ENCODE assay signal across 1 cellular context in the genomic region with DNA sequence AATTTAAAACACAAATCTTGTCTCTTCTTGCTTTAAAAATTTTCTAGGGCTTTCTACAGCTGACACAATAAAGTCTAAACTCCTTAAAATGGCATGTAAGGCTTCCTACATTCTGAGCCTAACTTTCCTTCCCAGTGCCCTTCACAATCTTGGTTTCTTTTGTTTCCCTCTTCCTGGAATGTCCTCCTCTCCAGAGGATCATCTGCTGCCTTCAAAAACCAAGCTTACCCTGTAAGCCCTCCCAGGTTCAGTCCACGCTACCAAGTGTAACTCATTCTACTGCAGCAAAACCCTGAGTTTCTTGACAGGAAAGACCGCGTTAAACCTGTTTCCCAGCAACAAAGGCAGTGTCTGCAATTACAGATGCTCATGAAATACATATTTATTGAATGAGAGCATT.
TF ChIP-seq lines count a peak whose summit lies in the region.

No MANE protein-coding gene starts in this region.

TF ChIP-seq in GM12878, 131 proteins besides CTCF, POLR2A, EP300 and RAD21 (continued from another document):
- TF ChIP-seq MTA2 (IDR thresholded peaks at IDR 0.05; ENCODE audit: low read depth) (no peak), STAT1 (conservative IDR thresholded peaks at IDR 0.05) (no peak), SMAD5 (IDR thresholded peaks at IDR 0.05; ENCODE audit: low read depth) (no peak), SREBF1 (IDR thresholded peaks at IDR 0.05; ENCODE audit: low read length) (no peak), FOXM1 (IDR thresholded peaks at IDR 0.05; ENCODE audit: low read depth, low read length) (no peak), IKZF1 (conservative IDR thresholded peaks at IDR 0.05) (no peak)
- TF ChIP-seq, protein P1, sequence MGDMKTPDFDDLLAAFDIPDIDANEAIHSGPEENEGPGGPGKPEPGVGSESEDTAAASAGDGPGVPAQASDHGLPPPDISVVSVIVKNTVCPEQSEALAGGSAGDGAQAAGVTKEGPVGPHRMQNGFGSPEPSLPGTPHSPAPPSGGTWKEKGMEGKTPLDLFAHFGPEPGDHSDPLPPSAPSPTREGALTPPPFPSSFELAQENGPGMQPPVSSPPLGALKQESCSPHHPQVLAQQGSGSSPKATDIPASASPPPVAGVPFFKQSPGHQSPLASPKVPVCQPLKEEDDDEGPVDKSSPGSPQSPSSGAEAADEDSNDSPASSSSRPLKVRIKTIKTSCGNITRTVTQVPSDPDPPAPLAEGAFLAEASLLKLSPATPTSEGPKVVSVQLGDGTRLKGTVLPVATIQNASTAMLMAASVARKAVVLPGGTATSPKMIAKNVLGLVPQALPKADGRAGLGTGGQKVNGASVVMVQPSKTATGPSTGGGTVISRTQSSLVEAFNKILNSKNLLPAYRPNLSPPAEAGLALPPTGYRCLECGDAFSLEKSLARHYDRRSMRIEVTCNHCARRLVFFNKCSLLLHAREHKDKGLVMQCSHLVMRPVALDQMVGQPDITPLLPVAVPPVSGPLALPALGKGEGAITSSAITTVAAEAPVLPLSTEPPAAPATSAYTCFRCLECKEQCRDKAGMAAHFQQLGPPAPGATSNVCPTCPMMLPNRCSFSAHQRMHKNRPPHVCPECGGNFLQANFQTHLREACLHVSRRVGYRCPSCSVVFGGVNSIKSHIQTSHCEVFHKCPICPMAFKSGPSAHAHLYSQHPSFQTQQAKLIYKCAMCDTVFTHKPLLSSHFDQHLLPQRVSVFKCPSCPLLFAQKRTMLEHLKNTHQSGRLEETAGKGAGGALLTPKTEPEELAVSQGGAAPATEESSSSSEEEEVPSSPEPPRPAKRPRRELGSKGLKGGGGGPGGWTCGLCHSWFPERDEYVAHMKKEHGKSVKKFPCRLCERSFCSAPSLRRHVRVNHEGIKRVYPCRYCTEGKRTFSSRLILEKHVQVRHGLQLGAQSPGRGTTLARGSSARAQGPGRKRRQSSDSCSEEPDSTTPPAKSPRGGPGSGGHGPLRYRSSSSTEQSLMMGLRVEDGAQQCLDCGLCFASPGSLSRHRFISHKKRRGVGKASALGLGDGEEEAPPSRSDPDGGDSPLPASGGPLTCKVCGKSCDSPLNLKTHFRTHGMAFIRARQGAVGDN (IDR thresholded peaks at IDR 0.05) = no peak
- TF ChIP-seq, protein P2, sequence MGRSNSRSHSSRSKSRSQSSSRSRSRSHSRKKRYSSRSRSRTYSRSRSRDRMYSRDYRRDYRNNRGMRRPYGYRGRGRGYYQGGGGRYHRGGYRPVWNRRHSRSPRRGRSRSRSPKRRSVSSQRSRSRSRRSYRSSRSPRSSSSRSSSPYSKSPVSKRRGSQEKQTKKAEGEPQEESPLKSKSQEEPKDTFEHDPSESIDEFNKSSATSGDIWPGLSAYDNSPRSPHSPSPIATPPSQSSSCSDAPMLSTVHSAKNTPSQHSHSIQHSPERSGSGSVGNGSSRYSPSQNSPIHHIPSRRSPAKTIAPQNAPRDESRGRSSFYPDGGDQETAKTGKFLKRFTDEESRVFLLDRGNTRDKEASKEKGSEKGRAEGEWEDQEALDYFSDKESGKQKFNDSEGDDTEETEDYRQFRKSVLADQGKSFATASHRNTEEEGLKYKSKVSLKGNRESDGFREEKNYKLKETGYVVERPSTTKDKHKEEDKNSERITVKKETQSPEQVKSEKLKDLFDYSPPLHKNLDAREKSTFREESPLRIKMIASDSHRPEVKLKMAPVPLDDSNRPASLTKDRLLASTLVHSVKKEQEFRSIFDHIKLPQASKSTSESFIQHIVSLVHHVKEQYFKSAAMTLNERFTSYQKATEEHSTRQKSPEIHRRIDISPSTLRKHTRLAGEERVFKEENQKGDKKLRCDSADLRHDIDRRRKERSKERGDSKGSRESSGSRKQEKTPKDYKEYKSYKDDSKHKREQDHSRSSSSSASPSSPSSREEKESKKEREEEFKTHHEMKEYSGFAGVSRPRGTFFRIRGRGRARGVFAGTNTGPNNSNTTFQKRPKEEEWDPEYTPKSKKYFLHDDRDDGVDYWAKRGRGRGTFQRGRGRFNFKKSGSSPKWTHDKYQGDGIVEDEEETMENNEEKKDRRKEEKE (IDR thresholded peaks at IDR 0.05) = no peak
- TF ChIP-seq, protein P3, sequence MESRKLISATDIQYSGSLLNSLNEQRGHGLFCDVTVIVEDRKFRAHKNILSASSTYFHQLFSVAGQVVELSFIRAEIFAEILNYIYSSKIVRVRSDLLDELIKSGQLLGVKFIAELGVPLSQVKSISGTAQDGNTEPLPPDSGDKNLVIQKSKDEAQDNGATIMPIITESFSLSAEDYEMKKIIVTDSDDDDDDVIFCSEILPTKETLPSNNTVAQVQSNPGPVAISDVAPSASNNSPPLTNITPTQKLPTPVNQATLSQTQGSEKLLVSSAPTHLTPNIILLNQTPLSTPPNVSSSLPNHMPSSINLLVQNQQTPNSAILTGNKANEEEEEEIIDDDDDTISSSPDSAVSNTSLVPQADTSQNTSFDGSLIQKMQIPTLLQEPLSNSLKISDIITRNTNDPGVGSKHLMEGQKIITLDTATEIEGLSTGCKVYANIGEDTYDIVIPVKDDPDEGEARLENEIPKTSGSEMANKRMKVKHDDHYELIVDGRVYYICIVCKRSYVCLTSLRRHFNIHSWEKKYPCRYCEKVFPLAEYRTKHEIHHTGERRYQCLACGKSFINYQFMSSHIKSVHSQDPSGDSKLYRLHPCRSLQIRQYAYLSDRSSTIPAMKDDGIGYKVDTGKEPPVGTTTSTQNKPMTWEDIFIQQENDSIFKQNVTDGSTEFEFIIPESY (IDR thresholded peaks at IDR 0.05) = no peak
- TF ChIP-seq, protein P4, sequence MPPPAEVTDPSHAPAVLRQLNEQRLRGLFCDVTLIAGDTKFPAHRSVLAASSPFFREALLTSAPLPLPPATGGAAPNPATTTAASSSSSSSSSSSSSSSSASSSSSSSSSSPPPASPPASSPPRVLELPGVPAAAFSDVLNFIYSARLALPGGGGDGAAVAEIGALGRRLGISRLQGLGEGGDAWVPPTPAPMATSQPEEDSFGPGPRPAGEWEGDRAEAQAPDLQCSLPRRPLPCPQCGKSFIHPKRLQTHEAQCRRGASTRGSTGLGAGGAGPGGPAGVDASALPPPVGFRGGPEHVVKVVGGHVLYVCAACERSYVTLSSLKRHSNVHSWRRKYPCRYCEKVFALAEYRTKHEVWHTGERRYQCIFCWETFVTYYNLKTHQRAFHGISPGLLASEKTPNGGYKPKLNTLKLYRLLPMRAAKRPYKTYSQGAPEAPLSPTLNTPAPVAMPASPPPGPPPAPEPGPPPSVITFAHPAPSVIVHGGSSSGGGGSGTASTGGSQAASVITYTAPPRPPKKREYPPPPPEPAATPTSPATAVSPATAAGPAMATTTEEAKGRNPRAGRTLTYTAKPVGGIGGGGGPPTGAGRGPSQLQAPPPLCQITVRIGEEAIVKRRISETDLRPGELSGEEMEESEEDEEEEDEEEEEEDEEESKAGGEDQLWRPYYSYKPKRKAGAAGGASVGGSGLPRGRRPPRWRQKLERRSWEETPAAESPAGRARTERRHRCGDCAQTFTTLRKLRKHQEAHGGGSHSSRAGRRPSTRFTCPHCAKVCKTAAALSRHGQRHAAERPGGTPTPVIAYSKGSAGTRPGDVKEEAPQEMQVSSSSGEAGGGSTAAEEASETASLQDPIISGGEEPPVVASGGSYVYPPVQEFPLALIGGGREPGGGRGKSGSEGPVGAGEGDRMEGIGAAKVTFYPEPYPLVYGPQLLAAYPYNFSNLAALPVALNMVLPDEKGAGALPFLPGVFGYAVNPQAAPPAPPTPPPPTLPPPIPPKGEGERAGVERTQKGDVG (CRISPR knock-in tag; IDR thresholded peaks at IDR 0.05) = no peak
